ENCODE assay signal across 25 cellular contexts in the genomic region with DNA sequence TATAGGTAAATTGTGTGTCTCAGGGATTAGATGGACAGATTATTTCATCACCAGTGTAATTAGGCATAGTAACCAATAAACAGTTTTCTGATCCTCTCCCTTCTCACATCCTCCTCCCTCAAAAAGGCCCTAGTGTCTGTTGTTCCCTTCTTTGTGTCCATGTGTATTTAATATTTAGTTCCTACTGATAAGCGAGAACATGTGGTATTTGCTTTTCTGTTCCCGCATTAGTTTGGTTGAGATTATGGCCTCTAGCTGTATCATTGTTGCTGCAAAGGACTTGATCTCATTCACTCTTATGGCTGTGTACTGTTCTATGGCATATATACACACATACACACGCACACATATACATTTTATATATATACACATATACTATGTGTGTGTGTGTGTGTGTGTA.
"Had no signal": no experiment of that assay in that cellular context is flagged by ENCODE, and none has a peak within 500 bp of the region (broad histone marks: within the 10 kb centered on the region; RNA-seq: fewer than 3 reads in every experiment).

No MANE protein-coding gene starts in this region.

- H3K36me3 ChIP-seq: neutrophil, right lobe of liver, sigmoid colon, stomach, thoracic aorta, thyroid gland, tibial nerve, upper lobe of right lung, uterus had no signal

- H3K27ac ChIP-seq: neutrophil, parathyroid adenoma, psoas muscle, right lobe of liver, sigmoid colon, stomach, thoracic aorta, thyroid gland, tibial nerve, upper lobe of right lung, uterus had no signal

- H3K9me3 ChIP-seq: neutrophil, psoas muscle, right lobe of liver, stomach, thoracic aorta, thyroid gland, tibial nerve, upper lobe of right lung, uterus had no signal

- ATAC-seq: naive thymus-derived CD8-positive, alpha-beta T cell; natural killer cell treated with Interleukin-12 subunit alpha and Interleukin-12 subunit beta and Interleukin-15 and Interleukin-18, amount 100 ng/mL, for 72 hours; psoas muscle; right cardiac atrium; right lobe of liver; stimulated activated effector memory CD8-positive, alpha-beta T cell treated with anti-CD3 and anti-CD28 coated beads, Interleukin-12 subunit alpha, Interleukin-12 subunit beta, amount 100 ng/mL, for 72 hours; stimulated activated naive B cell treated with anti-CD40 and anti-IgM and Interleukin-4, amounts not matched to agents 10 μg/mL and 1 μg/mL and 100 μg/mL, for 72 hours; upper lobe of right lung had no signal

- H3K27me3 ChIP-seq: neutrophil, right lobe of liver, sigmoid colon, stomach, thyroid gland, tibial nerve, upper lobe of right lung, uterus had no signal

- DNase-seq: naive thymus-derived CD8-positive, alpha-beta T cell; nephron progenitor cell; nucleus accumbens; posterior cingulate gyrus; psoas muscle; right cardiac atrium; right lobe of liver; sigmoid colon; small intestine; stimulated activated CD4-positive, alpha-beta T cell treated with anti-CD3 and anti-CD28 coated beads, Interleukin-15, amount 100 ng/mL, for 24 hours; stimulated activated CD4-positive, alpha-beta T cell treated with anti-CD3 and anti-CD28 coated beads, Interleukin-2, amount 100 ng/mL, for 24 hours; stimulated activated CD4-positive, alpha-beta T cell treated with anti-CD3 and anti-CD28 coated beads, Interleukin-2, amount 100 ng/mL, for 48 hours; stimulated activated CD4-positive, alpha-beta T cell treated with anti-CD3 and anti-CD28 coated beads, Interleukin-4, amount 100 ng/mL, for 24 hours; stimulated activated naive B cell treated with anti-CD40 and anti-IgM and Interleukin-4, amounts not matched to agents 10 μg/mL and 1 μg/mL and 100 μg/mL, for 72 hours; stimulated activated naive CD4-positive, alpha-beta T cell treated with Interleukin-2 at 50 U/mL for 16 hours; stomach; thyroid gland; upper lobe of right lung; uterus had no signal

- H3K4me1 ChIP-seq: parathyroid adenoma, psoas muscle, right lobe of liver, sigmoid colon, stomach, thyroid gland, tibial nerve, upper lobe of right lung, uterus had no signal

- H3K4me3 ChIP-seq: psoas muscle, right lobe of liver, sigmoid colon, stomach, thoracic aorta, thyroid gland, tibial nerve, upper lobe of right lung, uterus had no signal

- FAIRE-seq: small intestine had no signal
